ENCODE assay signal across 1 cellular context in the genomic region with DNA sequence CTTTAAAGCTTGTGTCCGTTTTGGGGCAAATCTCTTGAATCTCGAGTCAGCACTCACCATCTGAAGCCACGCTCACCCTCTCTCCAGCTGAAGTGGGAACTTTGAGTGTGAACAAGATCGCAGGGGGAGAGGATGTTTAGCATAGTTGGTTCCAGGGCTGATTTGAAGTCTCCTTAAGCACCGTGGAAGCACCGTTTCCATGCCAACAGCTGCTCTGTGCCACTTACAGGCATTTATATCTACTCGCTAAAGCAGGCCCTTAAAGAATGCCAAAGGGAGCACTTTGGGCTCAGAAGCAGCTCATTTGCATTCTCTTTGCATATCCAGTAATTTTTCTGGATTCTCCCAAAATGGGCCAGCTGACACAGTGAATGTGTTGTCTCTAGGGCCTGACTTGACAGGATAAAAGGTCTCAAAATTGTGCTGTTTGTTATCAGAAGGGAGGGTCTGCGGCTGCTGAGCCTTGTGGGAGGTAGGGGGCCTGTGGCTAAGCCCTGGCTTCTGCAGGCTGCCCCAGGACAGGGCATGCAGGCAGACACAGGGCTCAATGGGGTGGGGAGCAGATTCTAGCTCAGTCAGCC.
TF ChIP-seq lines count a peak whose summit lies in the region.

No MANE protein-coding gene starts in this region.

TF ChIP-seq in H1, 55 proteins besides CTCF, POLR2A, EP300 and RAD21 (continued from another document):
- no peak for TF ChIP-seq SUZ12 (IDR thresholded peaks at IDR 0.05; ENCODE audit: low read length)
- TF ChIP-seq TEAD4 (IDR thresholded peaks at IDR 0.05; ENCODE audit: low read depth, low read length): no peak
- TF ChIP-seq SP2 (IDR thresholded peaks at IDR 0.05; ENCODE audit: low read length): no peak
- no peak for TF ChIP-seq HDAC6 (IDR thresholded peaks at IDR 0.05; ENCODE audit: low read depth, low read length)
- no peak for TF ChIP-seq NRF1 (IDR thresholded peaks at IDR 0.05; ENCODE audit: low read depth, low read length)
TF ChIP-seq in H1: peak in this region for 0.
